In genomic region chr11:78045851-78046485, GRCh38 we compare ENCODE assay signal across 9 cellular contexts. TPM values are rescaled to one million over a fixed set of nuclear protein-coding genes. Genes with fewer than 3 reads are reported as not detected.
DNase-seq lines count a peak whose midpoint lies in the region; ATAC-seq and TF ChIP-seq lines count a peak whose summit lies in the region.
"Had no signal": no experiment of that assay in that cellular context is flagged by ENCODE, and none has a peak within 500 bp of the region (broad histone marks: within the 10 kb centered on the region; RNA-seq: fewer than 3 reads in every experiment).

No MANE protein-coding gene starts in this region.

- H3K4me1 ChIP-seq in mammary epithelial cell (ENCODE audit: insufficient read depth, low read length): peaks cover 13% of the 10 kb centered on the region

- no peaks in the 10 kb centered on the region for H3K36me3 ChIP-seq in mammary epithelial cell (ENCODE audit: insufficient read depth, low read length)

- peaks cover 24% of the 10 kb centered on the region for H3K4me1 Mint-ChIP-seq in WTC11

- H3K4me2 ChIP-seq in mammary epithelial cell (ENCODE audit: insufficient read depth, low read depth, low read length): peak overlapping the region; percentile 81

- WGBS in mammary epithelial cell (ENCODE audit: low coverage, missing lambda C conversion rate): 9% methylated on average over 15 of the region's 28 CpGs

- no peaks in the 10 kb centered on the region for H3K79me2 ChIP-seq in mammary epithelial cell (ENCODE audit: insufficient read depth, low read length)

- CTCF ChIA-PET in WTC11 (lab: Charles Lee) (interaction anchor here (0.6 to 4.2 kb wide), 22 partner anchors 9 to 295 kb away, joined by 3 to 46 read pairs (median 5); partner anchors contain the start of genes ALG8, INTS4, KCTD21 and NDUFC2), mammary epithelial cell (lab: Charles Lee; ENCODE audit: low non-redundant PET) (interaction anchor here (0.6 kb wide), 1 partner anchor 159 kb away, joined by 3 read pairs; no protein-coding TSS in a partner anchor)

- peaks cover 23% of the 10 kb centered on the region for H3K27me3 Mint-ChIP-seq in WTC11 (ENCODE audit: low read depth)

- peaks cover 4% of the 10 kb centered on the region; the same call in 1 of the 2 replicates for H3K9me3 Mint-ChIP-seq in WTC11

- DNase-seq in DMS79 treated with DMSO at 0.1 percent for 48 hours (lab: John Stamatoyannopoulos, UW) (peak; percentile 92), NCI-H2081 treated with DMSO at 0.1 percent for 48 hours (lab: John Stamatoyannopoulos, UW) (peak; percentile 52), WTC11 (ENCODE audit: low spot score) (peak; percentile 82), mammary epithelial cell (peak; percentile 52), inferior parietal cortex (ENCODE audit: extremely low spot score) (peak; percentile 86)
- DNase-seq in stimulated activated CD4-positive, alpha-beta T cell treated with anti-CD3 and anti-CD28 coated beads, Interleukin-12 subunit alpha, Interleukin-12 subunit beta, amount 100 ng/mL, for 4 hours: peak; percentile 77

- H3K4me3 ChIP-seq in mammary epithelial cell (replicated peaks in 1 of 3; ENCODE audit: insufficient read depth in 1 of 3, low read depth in 2 of 3, low read length in 3 of 3): peak overlapping the region; percentile 14 to 44 (median 36)

- intact Hi-C loops in mammary epithelial cell (cut with micrococcal nuclease): loop anchor here (1.0 to 2.0 kb wide), 3 partner anchors 46 to 269 kb away; partner anchors contain the start of gene RSF1

- H3K4me3 Mint-ChIP-seq in WTC11: peak overlapping the region; percentile 62

- H3K27ac ChIP-seq in mammary epithelial cell (ENCODE audit: insufficient read depth, low read depth, low read length): no peak overlapping the region

- POLR2A ChIA-PET in WTC11 (lab: Charles Lee): interaction anchor here (1.0 kb wide), 1 partner anchor 51 kb away, joined by 3 read pairs; the partner anchor contains the start of gene INTS4

- TF ChIP-seq CTCF in WTC11 (IDR thresholded peaks at IDR 0.05): peak; percentile 97
- peak; percentile 89 to 100 for TF ChIP-seq CTCF in mammary epithelial cell (conservative IDR thresholded peaks at IDR 0.05 in 1 of 2, IDR thresholded peaks at IDR 0.05 in 1 of 2; ENCODE audit: extremely low read depth in 1 of 2, insufficient read depth in 1 of 2, low read depth in 1 of 2, low read length in 2 of 2)

- no peak overlapping the region for H3K27ac Mint-ChIP-seq in WTC11

- dilution Hi-C loops in mammary epithelial cell (cut with HindIII; ENCODE audit: low sequenced_read_pairs): no loop called here

- H4K20me1 ChIP-seq in mammary epithelial cell (ENCODE audit: insufficient read depth, low read length): no peaks in the 10 kb centered on the region

- peak overlapping the region; percentile 88 for H2AFZ ChIP-seq in mammary epithelial cell (ENCODE audit: low read depth, low read length)

- no peaks in the 10 kb centered on the region for H3K27me3 ChIP-seq in mammary epithelial cell (ENCODE audit: insufficient read depth, low read length)

- ATAC-seq in HG02623 (IDR thresholded peaks at IDR 0.05; ENCODE audit: unreplicated experiment): peak; percentile 53
- ATAC-seq in WTC11: peak; percentile 92
- no peak for ATAC-seq in GM21390 (IDR thresholded peaks at IDR 0.05; ENCODE audit: unreplicated experiment)

- no peaks in the 10 kb centered on the region for H3K9me3 ChIP-seq in mammary epithelial cell (replicated peaks; ENCODE audit: insufficient read depth, low read length)

- no peak overlapping the region for H3K9ac ChIP-seq in mammary epithelial cell (ENCODE audit: insufficient read depth, low read length)

- no TSS peak for BruUV-seq in mammary epithelial cell (replicated peaks; lab: Mats Ljungman, UMichigan)

- in situ Hi-C loops in mammary epithelial cell (cut with MboI; ENCODE audit: low sequenced_read_pairs in 2 of 2): no loop called here

- H3K36me3 Mint-ChIP-seq in WTC11: no peaks in the 10 kb centered on the region; the same call in 1 of the 2 replicates

TF ChIP-seq in WTC11, 78 proteins besides CTCF, POLR2A, EP300 and RAD21 (continues in another document):
- TF ChIP-seq SMAD4 (CRISPR knock-in tag; IDR thresholded peaks at IDR 0.05) (no peak), TEAD1 (CRISPR knock-in tag; IDR thresholded peaks at IDR 0.05) (no peak), FOXJ3 (CRISPR knock-in tag; IDR thresholded peaks at IDR 0.05; ENCODE audit: borderline replicate concordance) (no peak), SOX15 (CRISPR knock-in tag; IDR thresholded peaks at IDR 0.05) (no peak), NFE2L1 (CRISPR knock-in tag; IDR thresholded peaks at IDR 0.05) (no peak), ZNF263 (CRISPR knock-in tag; IDR thresholded peaks at IDR 0.05; ENCODE audit: low read depth) (no peak), ZNF416 (CRISPR knock-in tag; IDR thresholded peaks at IDR 0.05) (no peak), EMX1 (CRISPR knock-in tag; IDR thresholded peaks at IDR 0.05) (no peak), FOXK1 (CRISPR knock-in tag; IDR thresholded peaks at IDR 0.05) (no peak), MYBL2 (CRISPR knock-in tag; IDR thresholded peaks at IDR 0.05) (no peak), TCF7 (CRISPR knock-in tag; IDR thresholded peaks at IDR 0.05; ENCODE audit: low read depth) (no peak), HMGXB4 (CRISPR knock-in tag; IDR thresholded peaks at IDR 0.05) (peak; percentile 65), NFATC4 (CRISPR knock-in tag; IDR thresholded peaks at IDR 0.05) (no peak)
- TF ChIP-seq, protein P1, sequence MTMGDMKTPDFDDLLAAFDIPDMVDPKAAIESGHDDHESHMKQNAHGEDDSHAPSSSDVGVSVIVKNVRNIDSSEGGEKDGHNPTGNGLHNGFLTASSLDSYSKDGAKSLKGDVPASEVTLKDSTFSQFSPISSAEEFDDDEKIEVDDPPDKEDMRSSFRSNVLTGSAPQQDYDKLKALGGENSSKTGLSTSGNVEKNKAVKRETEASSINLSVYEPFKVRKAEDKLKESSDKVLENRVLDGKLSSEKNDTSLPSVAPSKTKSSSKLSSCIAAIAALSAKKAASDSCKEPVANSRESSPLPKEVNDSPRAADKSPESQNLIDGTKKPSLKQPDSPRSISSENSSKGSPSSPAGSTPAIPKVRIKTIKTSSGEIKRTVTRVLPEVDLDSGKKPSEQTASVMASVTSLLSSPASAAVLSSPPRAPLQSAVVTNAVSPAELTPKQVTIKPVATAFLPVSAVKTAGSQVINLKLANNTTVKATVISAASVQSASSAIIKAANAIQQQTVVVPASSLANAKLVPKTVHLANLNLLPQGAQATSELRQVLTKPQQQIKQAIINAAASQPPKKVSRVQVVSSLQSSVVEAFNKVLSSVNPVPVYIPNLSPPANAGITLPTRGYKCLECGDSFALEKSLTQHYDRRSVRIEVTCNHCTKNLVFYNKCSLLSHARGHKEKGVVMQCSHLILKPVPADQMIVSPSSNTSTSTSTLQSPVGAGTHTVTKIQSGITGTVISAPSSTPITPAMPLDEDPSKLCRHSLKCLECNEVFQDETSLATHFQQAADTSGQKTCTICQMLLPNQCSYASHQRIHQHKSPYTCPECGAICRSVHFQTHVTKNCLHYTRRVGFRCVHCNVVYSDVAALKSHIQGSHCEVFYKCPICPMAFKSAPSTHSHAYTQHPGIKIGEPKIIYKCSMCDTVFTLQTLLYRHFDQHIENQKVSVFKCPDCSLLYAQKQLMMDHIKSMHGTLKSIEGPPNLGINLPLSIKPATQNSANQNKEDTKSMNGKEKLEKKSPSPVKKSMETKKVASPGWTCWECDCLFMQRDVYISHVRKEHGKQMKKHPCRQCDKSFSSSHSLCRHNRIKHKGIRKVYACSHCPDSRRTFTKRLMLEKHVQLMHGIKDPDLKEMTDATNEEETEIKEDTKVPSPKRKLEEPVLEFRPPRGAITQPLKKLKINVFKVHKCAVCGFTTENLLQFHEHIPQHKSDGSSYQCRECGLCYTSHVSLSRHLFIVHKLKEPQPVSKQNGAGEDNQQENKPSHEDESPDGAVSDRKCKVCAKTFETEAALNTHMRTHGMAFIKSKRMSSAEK (CRISPR knock-in tag; IDR thresholded peaks at IDR 0.05; ENCODE audit: borderline replicate concordance): no peak
- TF ChIP-seq, protein P2, sequence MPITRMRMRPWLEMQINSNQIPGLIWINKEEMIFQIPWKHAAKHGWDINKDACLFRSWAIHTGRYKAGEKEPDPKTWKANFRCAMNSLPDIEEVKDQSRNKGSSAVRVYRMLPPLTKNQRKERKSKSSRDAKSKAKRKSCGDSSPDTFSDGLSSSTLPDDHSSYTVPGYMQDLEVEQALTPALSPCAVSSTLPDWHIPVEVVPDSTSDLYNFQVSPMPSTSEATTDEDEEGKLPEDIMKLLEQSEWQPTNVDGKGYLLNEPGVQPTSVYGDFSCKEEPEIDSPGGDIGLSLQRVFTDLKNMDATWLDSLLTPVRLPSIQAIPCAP (CRISPR knock-in tag; IDR thresholded peaks at IDR 0.05): no peak

RNA-seq across cellular contexts. Expression of gene THRSP, which starts 17.7 kb away (rescaled TPM):
- total RNA-seq in WTC11 (2021) (not detected in 3 replicates), mammary epithelial cell (not detected)
- polyA plus RNA-seq in mammary epithelial cell: not detected
- not detected for polyA minus RNA-seq in mammary epithelial cell
- total RNA-seq: pulmonary artery endothelial cell had no signal

RNA-seq across cellular contexts. Expression of gene KCTD14, which starts 22.9 kb away (rescaled TPM):
- total RNA-seq in WTC11 (2021) (12.6 to 15.7 TPM (median 14.8 TPM) in 3 replicates), mammary epithelial cell (10 to 100 TPM in 1 of 2 donors, 1 to 10 TPM in 1; 7.2 to 11.1 TPM)
- polyA plus RNA-seq in mammary epithelial cell: 23.2 TPM
- 18.1 TPM for polyA minus RNA-seq in mammary epithelial cell

RNA-seq across cellular contexts. Expression of gene NDUFC2, which starts 33.7 kb away (rescaled TPM):
- total RNA-seq in WTC11 (2021) (195 to 216 TPM (median 215 TPM) in 3 replicates), mammary epithelial cell (100 to 1,000 TPM; 108 to 209 TPM)
- polyA plus RNA-seq in mammary epithelial cell: 165 TPM
- polyA minus RNA-seq in mammary epithelial cell: 11.5 TPM

RNA-seq across cellular contexts. Expression of gene INTS4, which starts 51.5 kb away (rescaled TPM):
- total RNA-seq in WTC11 (2021) (34.2 to 37.9 TPM (median 34.2 TPM) in 3 replicates), mammary epithelial cell (10 to 100 TPM; 25.0 to 28.0 TPM)
- 15.7 TPM for polyA plus RNA-seq in mammary epithelial cell
- polyA minus RNA-seq in mammary epithelial cell: 28.7 TPM
